ENCODE assay signal across 2 cellular contexts in the genomic region with DNA sequence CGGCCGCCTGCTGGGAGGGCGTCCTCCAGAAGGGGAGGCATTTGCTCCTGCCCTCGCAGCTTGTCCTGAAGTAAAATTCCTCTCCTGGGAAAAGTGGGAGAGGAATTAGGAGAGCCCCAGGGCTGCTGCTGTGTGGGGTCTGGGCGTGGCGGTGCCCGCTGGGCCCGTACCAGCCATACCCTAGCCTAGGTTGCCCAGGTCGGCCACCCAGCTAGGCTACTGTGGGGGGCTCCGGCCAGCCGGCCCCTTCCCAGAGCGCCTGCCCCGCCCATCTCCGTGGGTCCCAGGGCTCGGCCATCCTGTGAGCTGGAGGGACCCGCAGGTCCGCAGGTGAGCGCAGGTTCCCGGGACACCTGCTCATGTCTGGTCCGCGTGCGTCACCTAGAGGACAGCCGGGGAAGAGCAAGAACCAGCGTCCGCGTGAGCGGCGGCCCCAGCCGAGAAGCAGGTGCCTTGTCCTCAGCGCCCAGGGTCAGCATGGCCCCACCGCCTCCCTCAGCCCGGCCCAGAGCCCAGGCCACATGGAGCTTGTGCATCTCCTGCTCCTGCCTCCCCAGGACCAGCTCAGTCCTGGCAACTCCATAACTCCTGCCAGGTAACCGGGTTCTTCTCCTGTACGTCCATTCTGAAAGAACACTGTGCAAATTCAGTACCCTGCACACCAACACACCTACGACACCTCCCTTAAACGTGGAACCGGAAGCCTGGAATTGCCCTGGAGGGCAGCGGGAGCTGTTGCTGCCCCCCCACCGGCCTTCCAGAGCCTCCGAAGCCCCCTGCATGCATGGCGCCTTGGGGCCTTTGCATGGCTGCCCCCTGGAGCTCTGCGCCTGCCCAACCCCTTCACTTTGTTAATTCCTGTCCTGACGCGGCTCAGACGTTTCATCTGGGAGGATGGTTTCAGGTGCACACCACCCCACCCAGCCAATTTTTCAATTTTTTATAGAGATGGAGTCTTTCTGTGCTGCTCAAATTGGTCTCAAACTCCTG.
TF ChIP-seq lines count a peak whose summit lies in the region.

No MANE protein-coding gene starts in this region.

TF ChIP-seq in H1, 55 proteins besides CTCF, POLR2A, EP300 and RAD21:
- TF ChIP-seq, protein P1, sequence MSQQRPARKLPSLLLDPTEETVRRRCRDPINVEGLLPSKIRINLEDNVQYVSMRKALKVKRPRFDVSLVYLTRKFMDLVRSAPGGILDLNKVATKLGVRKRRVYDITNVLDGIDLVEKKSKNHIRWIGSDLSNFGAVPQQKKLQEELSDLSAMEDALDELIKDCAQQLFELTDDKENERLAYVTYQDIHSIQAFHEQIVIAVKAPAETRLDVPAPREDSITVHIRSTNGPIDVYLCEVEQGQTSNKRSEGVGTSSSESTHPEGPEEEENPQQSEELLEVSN (IDR thresholded peaks at IDR 0.05): peak; percentile 39; the same call in 1 of the 2 replicates
- TF ChIP-seq MAX (IDR thresholded peaks at IDR 0.05) (peak; percentile 41; the same call in 1 of the 2 replicates), USF2 (IDR thresholded peaks at IDR 0.05; ENCODE audit: low read length) (no peak)

TF ChIP-seq in neural cell, 6 proteins besides CTCF, POLR2A, EP300 and RAD21 (continued from another document):
- TF ChIP-seq, protein P2, sequence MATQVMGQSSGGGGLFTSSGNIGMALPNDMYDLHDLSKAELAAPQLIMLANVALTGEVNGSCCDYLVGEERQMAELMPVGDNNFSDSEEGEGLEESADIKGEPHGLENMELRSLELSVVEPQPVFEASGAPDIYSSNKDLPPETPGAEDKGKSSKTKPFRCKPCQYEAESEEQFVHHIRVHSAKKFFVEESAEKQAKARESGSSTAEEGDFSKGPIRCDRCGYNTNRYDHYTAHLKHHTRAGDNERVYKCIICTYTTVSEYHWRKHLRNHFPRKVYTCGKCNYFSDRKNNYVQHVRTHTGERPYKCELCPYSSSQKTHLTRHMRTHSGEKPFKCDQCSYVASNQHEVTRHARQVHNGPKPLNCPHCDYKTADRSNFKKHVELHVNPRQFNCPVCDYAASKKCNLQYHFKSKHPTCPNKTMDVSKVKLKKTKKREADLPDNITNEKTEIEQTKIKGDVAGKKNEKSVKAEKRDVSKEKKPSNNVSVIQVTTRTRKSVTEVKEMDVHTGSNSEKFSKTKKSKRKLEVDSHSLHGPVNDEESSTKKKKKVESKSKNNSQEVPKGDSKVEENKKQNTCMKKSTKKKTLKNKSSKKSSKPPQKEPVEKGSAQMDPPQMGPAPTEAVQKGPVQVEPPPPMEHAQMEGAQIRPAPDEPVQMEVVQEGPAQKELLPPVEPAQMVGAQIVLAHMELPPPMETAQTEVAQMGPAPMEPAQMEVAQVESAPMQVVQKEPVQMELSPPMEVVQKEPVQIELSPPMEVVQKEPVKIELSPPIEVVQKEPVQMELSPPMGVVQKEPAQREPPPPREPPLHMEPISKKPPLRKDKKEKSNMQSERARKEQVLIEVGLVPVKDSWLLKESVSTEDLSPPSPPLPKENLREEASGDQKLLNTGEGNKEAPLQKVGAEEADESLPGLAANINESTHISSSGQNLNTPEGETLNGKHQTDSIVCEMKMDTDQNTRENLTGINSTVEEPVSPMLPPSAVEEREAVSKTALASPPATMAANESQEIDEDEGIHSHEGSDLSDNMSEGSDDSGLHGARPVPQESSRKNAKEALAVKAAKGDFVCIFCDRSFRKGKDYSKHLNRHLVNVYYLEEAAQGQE (IDR thresholded peaks at IDR 0.05; ENCODE audit: borderline replicate concordance): no peak
- no peak for TF ChIP-seq SMC3 (conservative IDR thresholded peaks at IDR 0.05; ENCODE audit: poor library complexity)
- no peak for TF ChIP-seq EZH2 (IDR thresholded peaks at IDR 0.05; ENCODE audit: borderline replicate concordance, insufficient read depth, low read length, poor library complexity, severe bottlenecking)
- no peak for TF ChIP-seq TAF1 (IDR thresholded peaks at IDR 0.05; ENCODE audit: low read depth)
- no peak for TF ChIP-seq MXI1 (conservative IDR thresholded peaks at IDR 0.05; ENCODE audit: poor library complexity, severe bottlenecking)
TF ChIP-seq in neural cell: peak in this region for 0.
